Comparison of ENCODE assay signal across 14 cellular contexts in the genomic region with DNA sequence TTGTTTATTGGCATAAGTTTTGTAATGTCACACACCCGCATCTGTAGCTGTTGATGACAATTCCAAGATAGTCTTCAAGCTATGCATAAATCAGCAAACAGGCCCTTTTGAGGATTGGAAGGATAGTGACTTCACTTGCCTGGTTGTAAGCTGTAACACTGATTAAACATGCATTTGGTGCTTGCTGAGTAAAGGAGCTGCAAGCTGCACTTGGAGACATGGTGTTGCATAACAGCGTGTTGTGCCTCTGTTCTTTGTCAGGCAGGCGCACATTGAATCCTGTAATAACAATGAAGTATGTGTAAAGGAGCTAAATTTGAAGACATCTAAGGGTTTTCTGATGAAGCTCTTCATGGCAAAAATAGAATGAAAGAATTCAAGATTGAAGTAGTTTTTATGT.
A peak's percentile ranks its signal among the peaks of the same experiment; 100 is the strongest.
DNase-seq lines count a peak whose midpoint lies in the region; ATAC-seq and TF ChIP-seq lines count a peak whose summit lies in the region.
"Had no signal": no experiment of that assay in that cellular context is flagged by ENCODE, and none has a peak within 500 bp of the region (broad histone marks: within the 10 kb centered on the region; RNA-seq: fewer than 3 reads in every experiment).

No MANE protein-coding gene starts in this region.

- TF ChIP-seq CTCF in osteocyte (IDR thresholded peaks at IDR 0.05): no peak

- no peak for ATAC-seq in GM18907 (IDR thresholded peaks at IDR 0.05; ENCODE audit: unreplicated experiment)

- H3K27me3 Mint-ChIP-seq in osteocyte (ENCODE audit: unreplicated experiment): no peaks in the 10 kb centered on the region

- DNase-seq in SIG-M5 treated with dmso at 0.1 percent for 504 hours (lab: John Stamatoyannopoulos, UW; ENCODE audit: unreplicated experiment) (peak; percentile 80), SIG-M5 (lab: John Stamatoyannopoulos, UW) (no peak), dedifferentiated amniotic fluid mesenchymal stem cell (ENCODE audit: extremely low spot score) (peak; percentile 60), inferior parietal cortex (ENCODE audit: extremely low spot score) (peak; percentile 81), substantia nigra (lab: John Stamatoyannopoulos, UW) (peak in 35 of 49 donors; percentile 0 to 80 (median 29)), NCI-H2196 (lab: John Stamatoyannopoulos, UW; ENCODE audit: unreplicated experiment) (no peak), osteocyte (ENCODE audit: extremely low spot score, unreplicated experiment) (no peak)
- DNase-seq: activated CD4-positive, CD25-positive, alpha-beta regulatory T cell treated with anti-CD3 and anti-CD28 coated beads, Interleukin-2, amount 50 U/mL, for 72 hours; dermis blood vessel endothelial cell; DND-41; NCI-H2029 treated with DMSO at 0.1 percent for 48 hours; transverse colon had no signal

- no peak overlapping the region for H3K4me3 Mint-ChIP-seq in osteocyte (ENCODE audit: unreplicated experiment)

- H3K36me3 Mint-ChIP-seq in osteocyte (ENCODE audit: unreplicated experiment): peaks cover 27% of the 10 kb centered on the region

- H3K27ac ChIP-seq in substantia nigra (ENCODE audit: low read depth, low read length, poor library complexity, severe bottlenecking): peak overlapping the region; percentile 52
- H3K27ac ChIP-seq: prostate gland had no signal

- H3K4me1 Mint-ChIP-seq in osteocyte (ENCODE audit: unreplicated experiment): no peaks in the 10 kb centered on the region

- H3K27ac Mint-ChIP-seq in osteocyte (ENCODE audit: unreplicated experiment): no peak overlapping the region

- no peaks in the 10 kb centered on the region for H3K9me3 Mint-ChIP-seq in osteocyte (ENCODE audit: unreplicated experiment)

Comparison
In these comparisons a context has a peak if more than half of its experiments do, and no peak if none do; other contexts are left out.
1. DNase-seq: peak in SIG-M5 treated with dmso at 0.1 percent for 504 hours (single experiment), dedifferentiated amniotic fluid mesenchymal stem cell (single experiment), inferior parietal cortex (single experiment) and substantia nigra (35 of 49); none in SIG-M5 (single experiment), NCI-H2196 (single experiment) and osteocyte (single experiment).